Comparison of ENCODE assay signal across 1 cellular context in genomic region chr3:72442755-72443154, GRCh38.
TF ChIP-seq lines count a peak whose summit lies in the region.

No MANE protein-coding gene starts in this region.

TF ChIP-seq in neural cell, 6 proteins besides CTCF, POLR2A, EP300 and RAD21:
- no peak for TF ChIP-seq REST (IDR thresholded peaks at IDR 0.05; ENCODE audit: borderline replicate concordance)
- TF ChIP-seq POLR2AphosphoS5 (IDR thresholded peaks at IDR 0.05), result no peak
- TF ChIP-seq TAF1 (IDR thresholded peaks at IDR 0.05; ENCODE audit: low read depth), result no peak
- no peak for TF ChIP-seq EZH2 (IDR thresholded peaks at IDR 0.05; ENCODE audit: borderline replicate concordance, insufficient read depth, low read length, poor library complexity, severe bottlenecking)
- no peak for TF ChIP-seq MXI1 (conservative IDR thresholded peaks at IDR 0.05; ENCODE audit: poor library complexity, severe bottlenecking)
- no peak for TF ChIP-seq SMC3 (conservative IDR thresholded peaks at IDR 0.05; ENCODE audit: poor library complexity)
TF ChIP-seq in neural cell: peak in this region for 0.
